Comparison of ENCODE assay signal across 8 cellular contexts in genomic region chr9:127154390-127155191, GRCh38. TPM values are rescaled to one million over a fixed set of nuclear protein-coding genes. Genes with fewer than 3 reads are reported as not detected.
DNase-seq lines count a peak whose midpoint lies in the region; ATAC-seq and TF ChIP-seq lines count a peak whose summit lies in the region.

No MANE protein-coding gene starts in this region.

- no peak overlapping the region for H3K4me3 ChIP-seq in BLaER1
- no peak overlapping the region for H3K4me3 ChIP-seq in left lung
- H3K4me3 ChIP-seq in upper lobe of left lung: no peak overlapping the region

- H3K27ac Mint-ChIP-seq in activated T-helper 17 cell treated with anti-CD3 and anti-CD28 coated beads, Interleukin-2, amount 50 U/mL, for 72 hours: peak overlapping the region; percentile 87
- H3K27ac Mint-ChIP-seq in glutamatergic neuron (ENCODE audit: unreplicated experiment): no peak overlapping the region

- peak in 1 of 4 donors; percentile 23 for TF ChIP-seq EP300 in upper lobe of left lung (IDR thresholded peaks at IDR 0.05)

- H3K36me3 Mint-ChIP-seq in activated T-helper 17 cell treated with anti-CD3 and anti-CD28 coated beads, Interleukin-2, amount 50 U/mL, for 72 hours (ENCODE audit: low read depth): no peaks in the 10 kb centered on the region
- no peaks in the 10 kb centered on the region for H3K36me3 Mint-ChIP-seq in glutamatergic neuron (ENCODE audit: unreplicated experiment)

- peak overlapping the region; percentile 64 for H3K4me3 Mint-ChIP-seq in activated T-helper 17 cell treated with anti-CD3 and anti-CD28 coated beads, Interleukin-2, amount 50 U/mL, for 72 hours
- no peak overlapping the region for H3K4me3 Mint-ChIP-seq in glutamatergic neuron (ENCODE audit: unreplicated experiment)

- H3K27ac ChIP-seq in BLaER1 (peak overlapping the region; percentile 30; the same call in 1 of the 2 replicates), left lung (peak overlapping the region in 1 of 2 donors; percentile 49), upper lobe of left lung (peak overlapping the region; percentile 15 to 69 (median 48))

- H3K9me3 ChIP-seq in BLaER1 (no peaks in the 10 kb centered on the region), left lung (no peaks in the 10 kb centered on the region), upper lobe of left lung (no peaks in the 10 kb centered on the region)

- intact Hi-C loops in left lung (cut with DNase I): no loop called here

- H4K20me1 ChIP-seq in BLaER1: no peaks in the 10 kb centered on the region

- ATAC-seq in GM21825 (IDR thresholded peaks at IDR 0.05; ENCODE audit: unreplicated experiment) (peak; percentile 56), left lung (peak; percentile 96), upper lobe of left lung (ENCODE audit: low FRiP score in 2 of 2) (peak; percentile 91), HG02678 (IDR thresholded peaks at IDR 0.05; ENCODE audit: unreplicated experiment) (no peak)
- ATAC-seq in activated T-helper 17 cell treated with anti-CD3 and anti-CD28 coated beads, Interleukin-2, amount 50 U/mL, for 72 hours (replicated peaks): peak; percentile 93

- TF ChIP-seq POLR2A in upper lobe of left lung (IDR thresholded peaks at IDR 0.05): no peak

- H3K36me3 ChIP-seq in BLaER1 (no peaks in the 10 kb centered on the region), left lung (no peaks in the 10 kb centered on the region), upper lobe of left lung (no peaks in the 10 kb centered on the region)

- H3K4me1 Mint-ChIP-seq in activated T-helper 17 cell treated with anti-CD3 and anti-CD28 coated beads, Interleukin-2, amount 50 U/mL, for 72 hours: peaks cover 17% of the 10 kb centered on the region
- peaks cover 13% of the 10 kb centered on the region for H3K4me1 Mint-ChIP-seq in glutamatergic neuron (ENCODE audit: low read depth, unreplicated experiment)

- DNase-seq in left lung (peak in 1 of 2 donors; percentile 76), upper lobe of left lung (peak in 1 of 2 donors; percentile 76), glutamatergic neuron (no peak), activated gamma-delta T cell treated with Interleukin-2 at 50 U/mL for 16 hours (no peak)

- peak overlapping the region; percentile 10; the same call in 1 of the 2 replicates for H3K9ac ChIP-seq in BLaER1

- WGBS in upper lobe of left lung, 2 donors: 51 to 64% methylated on average over 13 of the region's 13 CpGs

- no peaks in the 10 kb centered on the region for H3K9me3 Mint-ChIP-seq in activated T-helper 17 cell treated with anti-CD3 and anti-CD28 coated beads, Interleukin-2, amount 50 U/mL, for 72 hours
- peaks cover 6% of the 10 kb centered on the region for H3K9me3 Mint-ChIP-seq in glutamatergic neuron (ENCODE audit: unreplicated experiment)

- no peak for TF ChIP-seq CTCF in left lung (IDR thresholded peaks at IDR 0.05)
- no peak for TF ChIP-seq CTCF in upper lobe of left lung (IDR thresholded peaks at IDR 0.05)
- no peak for TF ChIP-seq CTCF in glutamatergic neuron (IDR thresholded peaks at IDR 0.05; ENCODE audit: partially characterized antibody, unreplicated experiment)

- H3K27me3 ChIP-seq in BLaER1: no peaks in the 10 kb centered on the region
- H3K27me3 ChIP-seq in left lung: no peaks in the 10 kb centered on the region
- H3K27me3 ChIP-seq in upper lobe of left lung: no peaks in the 10 kb centered on the region

- peak overlapping the region; percentile 76 for H3K4me2 ChIP-seq in BLaER1

- H3K4me1 ChIP-seq in BLaER1: peaks cover 33% of the 10 kb centered on the region
- H3K4me1 ChIP-seq in left lung: peaks cover 0 to 6% of the 10 kb centered on the region in 2 donors
- peaks cover 7 to 18% (median 11%) of the 10 kb centered on the region in 4 donors for H3K4me1 ChIP-seq in upper lobe of left lung

- H3K27me3 Mint-ChIP-seq in activated T-helper 17 cell treated with anti-CD3 and anti-CD28 coated beads, Interleukin-2, amount 50 U/mL, for 72 hours: peaks cover 5% of the 10 kb centered on the region
- peaks cover 3% of the 10 kb centered on the region for H3K27me3 Mint-ChIP-seq in glutamatergic neuron (ENCODE audit: unreplicated experiment)

RNA-seq across cellular contexts. Expression of gene ANGPTL2, which starts 32.2 kb away (rescaled TPM):
- total RNA-seq in activated T-helper 17 cell treated with anti-CD3 and anti-CD28 coated beads, Interleukin-2, amount 50 U/mL, for 72 hours: not detected
- total RNA-seq in left lung (10 to 100 TPM; 22.7 to 26.2 TPM), upper lobe of left lung (10 to 100 TPM in 2 of 6 donors, 1 to 10 TPM in 4; 3.9 to 26.0 (median 7.9) TPM), glutamatergic neuron (ENCODE audit: unreplicated experiment) (55.5 TPM)

Comparison
In these comparisons a context has a peak if more than half of its experiments do, and no peak if none do; other contexts are left out.
1. RNA of gene ANGPTL2, which starts 32.2 kb away (total RNA-seq): 55.5 TPM in glutamatergic neuron (single experiment), 22.7 to 26.2 TPM in left lung and 3.9 to 26.0 TPM in upper lobe of left lung; not detected in activated T-helper 17 cell treated with anti-CD3 and anti-CD28 coated beads, Interleukin-2, amount 50 U/mL, for 72 hours; every median in the first group is over 4 times any median in the second.